ENCODE assay signal across 1 cellular context in genomic region chr15:90873998-90874605, GRCh38.
TF ChIP-seq lines count a peak whose summit lies in the region.

No MANE protein-coding gene starts in this region.

TF ChIP-seq in endothelial cell of umbilical vein, 7 proteins besides CTCF, POLR2A, EP300 and RAD21 (continued from another document):
- no peak for TF ChIP-seq MAX (IDR thresholded peaks at IDR 0.05; ENCODE audit: insufficient read depth, insufficient read length)
